ENCODE assay signal across 8 cellular contexts in genomic region chr13:36346222-36347083, GRCh38. TPM values are rescaled to one million over a fixed set of nuclear protein-coding genes. Genes with fewer than 3 reads are reported as not detected.
A peak's percentile ranks its signal among the peaks of the same experiment; 100 is the strongest.
DNase-seq lines count a peak whose midpoint lies in the region; ATAC-seq, FAIRE-seq and TF ChIP-seq lines count a peak whose summit lies in the region.

SPART (minus strand) TSS chr13:36346394; CDS start chr13:36335830, 10,564 bp downstream.

- peak; percentile 75 for FAIRE-seq in GM19239 (lab: Jason Lieb, UNC)

- TF ChIP-seq CTCF in AG10803 (conservative IDR thresholded peaks at IDR 0.05; ENCODE audit: low read length), result peak; percentile 97

- H3K4me3 ChIP-seq in AG10803 (ENCODE audit: low read length), result peak within 1 kb of the TSS; percentile 89

- peak; percentile 91 for ATAC-seq in HG03442 (IDR thresholded peaks at IDR 0.05; ENCODE audit: unreplicated experiment)
- peak; percentile 95 for ATAC-seq in left colon

- intact Hi-C loops in left colon (cut with DNase I, micrococcal nuclease), result no loop called here

- DNase-seq in AG10803 (ENCODE audit: low read depth), result peak; percentile 96
- DNase-seq in GM19239 (ENCODE audit: insufficient read length, low spot score), result peak; percentile 63
- DNase-seq in NCI-H526 (lab: John Stamatoyannopoulos, UW), result peak; percentile 90 to 98
- DNase-seq in activated CD4-positive, alpha-beta T cell treated with anti-CD3 and anti-CD28 coated beads, Interleukin-2, amount 50 U/mL, for 1 hour, result peak; percentile 85
- peak; percentile 94 for DNase-seq in dedifferentiated amniotic fluid mesenchymal stem cell (ENCODE audit: extremely low spot score)
- DNase-seq in left colon, result peak; percentile 88 to 91
- peak; percentile 81 to 83 for DNase-seq in stimulated activated CD4-positive, alpha-beta T cell treated with anti-CD3 and anti-CD28 coated beads, Interleukin-1b, Interleukin-23, amount 100 ng/mL, for 4 hours (ENCODE audit: low read depth in 2 of 2)

RNA-seq across cellular contexts. Expression of gene SPART, which starts in this region (rescaled TPM):
- 10 to 100 TPM in 1 of 2 donors, 1 to 10 TPM in 1; 9.5 to 14.0 TPM for total RNA-seq in left colon

Comparison
In these comparisons a context has a peak if more than half of its experiments do, and no peak if none do; other contexts are left out.
1. Peak in every context shown above with its lines: DNase-seq, ATAC-seq and H3K4me3 ChIP-seq.